In the genomic region with DNA sequence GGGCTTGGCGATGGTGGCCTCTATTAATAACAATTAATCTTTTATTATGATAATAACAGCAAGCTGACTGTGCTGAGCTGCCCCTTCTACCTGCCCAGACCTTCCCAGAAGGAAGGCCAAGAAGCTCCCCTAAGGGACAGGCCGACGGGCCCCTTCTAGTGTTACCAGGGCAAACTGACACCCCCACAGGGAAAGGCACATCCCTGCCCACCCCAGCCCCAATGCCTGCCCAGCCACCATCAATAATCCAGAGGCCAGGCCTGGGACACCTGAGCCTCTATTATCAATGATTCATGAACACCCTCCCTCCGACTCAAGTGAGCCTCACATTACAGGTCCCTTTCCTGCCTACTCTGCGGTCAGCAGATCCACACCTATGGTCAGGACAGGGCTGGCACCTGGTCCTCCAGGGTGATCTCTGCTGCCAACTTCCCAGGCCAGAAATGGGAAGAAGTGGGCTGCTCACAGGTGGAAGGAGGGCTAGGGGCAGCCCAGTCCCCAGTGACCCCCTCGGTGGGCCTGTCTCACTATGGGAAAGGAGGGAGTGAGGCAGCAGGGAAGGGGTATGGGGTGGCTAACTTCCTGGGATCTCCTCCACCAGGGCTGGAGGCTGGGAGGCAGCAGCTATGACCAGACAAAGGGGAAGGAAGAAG, we compare ENCODE assay signal across 1 cellular context.
TF ChIP-seq lines count a peak whose summit lies in the region.

No MANE protein-coding gene starts in this region.

TF ChIP-seq in GM23338, 12 proteins besides CTCF, POLR2A, EP300 and RAD21 (continued from another document):
- TF ChIP-seq, protein P1, sequence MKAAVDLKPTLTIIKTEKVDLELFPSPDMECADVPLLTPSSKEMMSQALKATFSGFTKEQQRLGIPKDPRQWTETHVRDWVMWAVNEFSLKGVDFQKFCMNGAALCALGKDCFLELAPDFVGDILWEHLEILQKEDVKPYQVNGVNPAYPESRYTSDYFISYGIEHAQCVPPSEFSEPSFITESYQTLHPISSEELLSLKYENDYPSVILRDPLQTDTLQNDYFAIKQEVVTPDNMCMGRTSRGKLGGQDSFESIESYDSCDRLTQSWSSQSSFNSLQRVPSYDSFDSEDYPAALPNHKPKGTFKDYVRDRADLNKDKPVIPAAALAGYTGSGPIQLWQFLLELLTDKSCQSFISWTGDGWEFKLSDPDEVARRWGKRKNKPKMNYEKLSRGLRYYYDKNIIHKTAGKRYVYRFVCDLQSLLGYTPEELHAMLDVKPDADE (IDR thresholded peaks at IDR 0.05): no peak
- no peak for TF ChIP-seq EZH2 (IDR thresholded peaks at IDR 0.05; ENCODE audit: low read depth, unreplicated experiment)
- TF ChIP-seq REST (IDR thresholded peaks at IDR 0.05; ENCODE audit: unreplicated experiment): no peak
- TF ChIP-seq, protein P2, sequence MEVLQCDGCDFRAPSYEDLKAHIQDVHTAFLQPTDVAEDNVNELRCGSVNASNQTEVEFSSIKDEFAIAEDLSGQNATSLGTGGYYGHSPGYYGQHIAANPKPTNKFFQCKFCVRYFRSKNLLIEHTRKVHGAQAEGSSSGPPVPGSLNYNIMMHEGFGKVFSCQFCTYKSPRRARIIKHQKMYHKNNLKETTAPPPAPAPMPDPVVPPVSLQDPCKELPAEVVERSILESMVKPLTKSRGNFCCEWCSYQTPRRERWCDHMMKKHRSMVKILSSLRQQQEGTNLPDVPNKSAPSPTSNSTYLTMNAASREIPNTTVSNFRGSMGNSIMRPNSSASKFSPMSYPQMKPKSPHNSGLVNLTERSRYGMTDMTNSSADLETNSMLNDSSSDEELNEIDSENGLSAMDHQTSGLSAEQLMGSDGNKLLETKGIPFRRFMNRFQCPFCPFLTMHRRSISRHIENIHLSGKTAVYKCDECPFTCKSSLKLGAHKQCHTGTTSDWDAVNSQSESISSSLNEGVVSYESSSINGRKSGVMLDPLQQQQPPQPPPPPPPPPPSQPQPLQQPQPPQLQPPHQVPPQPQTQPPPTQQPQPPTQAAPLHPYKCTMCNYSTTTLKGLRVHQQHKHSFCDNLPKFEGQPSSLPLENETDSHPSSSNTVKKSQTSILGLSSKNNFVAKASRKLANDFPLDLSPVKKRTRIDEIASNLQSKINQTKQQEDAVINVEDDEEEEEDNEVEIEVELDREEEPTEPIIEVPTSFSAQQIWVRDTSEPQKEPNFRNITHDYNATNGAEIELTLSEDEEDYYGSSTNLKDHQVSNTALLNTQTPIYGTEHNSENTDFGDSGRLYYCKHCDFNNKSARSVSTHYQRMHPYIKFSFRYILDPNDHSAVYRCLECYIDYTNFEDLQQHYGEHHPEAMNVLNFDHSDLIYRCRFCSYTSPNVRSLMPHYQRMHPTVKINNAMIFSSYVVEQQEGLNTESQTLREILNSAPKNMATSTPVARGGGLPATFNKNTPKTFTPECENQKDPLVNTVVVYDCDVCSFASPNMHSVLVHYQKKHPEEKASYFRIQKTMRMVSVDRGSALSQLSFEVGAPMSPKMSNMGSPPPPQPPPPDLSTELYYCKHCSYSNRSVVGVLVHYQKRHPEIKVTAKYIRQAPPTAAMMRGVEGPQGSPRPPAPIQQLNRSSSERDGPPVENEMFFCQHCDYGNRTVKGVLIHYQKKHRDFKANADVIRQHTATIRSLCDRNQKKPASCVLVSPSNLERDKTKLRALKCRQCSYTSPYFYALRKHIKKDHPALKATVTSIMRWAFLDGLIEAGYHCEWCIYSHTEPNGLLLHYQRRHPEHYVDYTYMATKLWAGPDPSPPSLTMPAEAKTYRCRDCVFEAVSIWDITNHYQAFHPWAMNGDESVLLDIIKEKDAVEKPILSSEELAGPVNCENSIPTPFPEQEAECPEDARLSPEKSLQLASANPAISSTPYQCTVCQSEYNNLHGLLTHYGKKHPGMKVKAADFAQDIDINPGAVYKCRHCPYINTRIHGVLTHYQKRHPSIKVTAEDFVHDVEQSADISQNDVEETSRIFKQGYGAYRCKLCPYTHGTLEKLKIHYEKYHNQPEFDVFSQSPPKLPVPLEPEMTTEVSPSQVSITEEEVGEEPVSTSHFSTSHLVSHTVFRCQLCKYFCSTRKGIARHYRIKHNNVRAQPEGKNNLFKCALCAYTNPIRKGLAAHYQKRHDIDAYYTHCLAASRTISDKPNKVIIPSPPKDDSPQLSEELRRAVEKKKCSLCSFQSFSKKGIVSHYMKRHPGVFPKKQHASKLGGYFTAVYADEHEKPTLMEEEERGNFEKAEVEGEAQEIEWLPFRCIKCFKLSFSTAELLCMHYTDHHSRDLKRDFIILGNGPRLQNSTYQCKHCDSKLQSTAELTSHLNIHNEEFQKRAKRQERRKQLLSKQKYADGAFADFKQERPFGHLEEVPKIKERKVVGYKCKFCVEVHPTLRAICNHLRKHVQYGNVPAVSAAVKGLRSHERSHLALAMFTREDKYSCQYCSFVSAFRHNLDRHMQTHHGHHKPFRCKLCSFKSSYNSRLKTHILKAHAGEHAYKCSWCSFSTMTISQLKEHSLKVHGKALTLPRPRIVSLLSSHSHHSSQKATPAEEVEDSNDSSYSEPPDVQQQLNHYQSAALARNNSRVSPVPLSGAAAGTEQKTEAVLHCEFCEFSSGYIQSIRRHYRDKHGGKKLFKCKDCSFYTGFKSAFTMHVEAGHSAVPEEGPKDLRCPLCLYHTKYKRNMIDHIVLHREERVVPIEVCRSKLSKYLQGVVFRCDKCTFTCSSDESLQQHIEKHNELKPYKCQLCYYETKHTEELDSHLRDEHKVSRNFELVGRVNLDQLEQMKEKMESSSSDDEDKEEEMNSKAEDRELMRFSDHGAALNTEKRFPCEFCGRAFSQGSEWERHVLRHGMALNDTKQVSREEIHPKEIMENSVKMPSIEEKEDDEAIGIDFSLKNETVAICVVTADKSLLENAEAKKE (CRISPR knock-in tag; IDR thresholded peaks at IDR 0.05): no peak
- TF ChIP-seq EZH2phosphoT487 (IDR thresholded peaks at IDR 0.05; ENCODE audit: unreplicated experiment): no peak
